In genomic region chr22:37697540-37697835, GRCh38 we compare ENCODE assay signal across 1 cellular context.
TF ChIP-seq lines count a peak whose summit lies in the region.

No MANE protein-coding gene starts in this region.

TF ChIP-seq in WTC11, 78 proteins besides CTCF, POLR2A, EP300 and RAD21 (continued from another document):
- TF ChIP-seq PREB (CRISPR knock-in tag; IDR thresholded peaks at IDR 0.05; ENCODE audit: borderline replicate concordance) (no peak), CREM (CRISPR knock-in tag; IDR thresholded peaks at IDR 0.05) (no peak), TP53 (CRISPR knock-in tag; IDR thresholded peaks at IDR 0.05) (no peak), ZNF317 (CRISPR knock-in tag; IDR thresholded peaks at IDR 0.05; ENCODE audit: borderline replicate concordance, low read depth) (no peak), ZSCAN18 (CRISPR knock-in tag; IDR thresholded peaks at IDR 0.05) (no peak), SOX15 (CRISPR knock-in tag; IDR thresholded peaks at IDR 0.05) (no peak), FOXP1 (CRISPR knock-in tag; IDR thresholded peaks at IDR 0.05; ENCODE audit: borderline replicate concordance) (0 out of 2 replicates have a peak, but pooled peaks have one; percentile 34), IRF2 (CRISPR knock-in tag; IDR thresholded peaks at IDR 0.05; ENCODE audit: borderline replicate concordance, low read depth) (no peak), MXD4 (CRISPR knock-in tag; IDR thresholded peaks at IDR 0.05; ENCODE audit: borderline replicate concordance) (no peak), ZNF219 (CRISPR knock-in tag; IDR thresholded peaks at IDR 0.05; ENCODE audit: borderline replicate concordance) (no peak), RORB (CRISPR knock-in tag; IDR thresholded peaks at IDR 0.05) (no peak), STAT6 (CRISPR knock-in tag; conservative IDR thresholded peaks at IDR 0.05; ENCODE audit: low read depth) (peak; percentile 76; the same call in 1 of the 2 replicates), ZNF121 (CRISPR knock-in tag; IDR thresholded peaks at IDR 0.05) (peak; percentile 77), CDX4 (CRISPR knock-in tag; IDR thresholded peaks at IDR 0.05; ENCODE audit: borderline replicate concordance) (no peak), NFATC4 (CRISPR knock-in tag; IDR thresholded peaks at IDR 0.05) (no peak), ZBTB21 (CRISPR knock-in tag; IDR thresholded peaks at IDR 0.05; ENCODE audit: borderline replicate concordance) (peak; percentile 38; the same call in 1 of the 2 replicates), TEAD1 (CRISPR knock-in tag; IDR thresholded peaks at IDR 0.05) (no peak), IRF1 (CRISPR knock-in tag; IDR thresholded peaks at IDR 0.05) (no peak), USF1 (CRISPR knock-in tag; IDR thresholded peaks at IDR 0.05) (no peak), ZNF416 (CRISPR knock-in tag; IDR thresholded peaks at IDR 0.05) (no peak), EMX1 (CRISPR knock-in tag; IDR thresholded peaks at IDR 0.05) (no peak), RELA (CRISPR knock-in tag; IDR thresholded peaks at IDR 0.05; ENCODE audit: borderline replicate concordance) (no peak)
- TF ChIP-seq, protein P1, sequence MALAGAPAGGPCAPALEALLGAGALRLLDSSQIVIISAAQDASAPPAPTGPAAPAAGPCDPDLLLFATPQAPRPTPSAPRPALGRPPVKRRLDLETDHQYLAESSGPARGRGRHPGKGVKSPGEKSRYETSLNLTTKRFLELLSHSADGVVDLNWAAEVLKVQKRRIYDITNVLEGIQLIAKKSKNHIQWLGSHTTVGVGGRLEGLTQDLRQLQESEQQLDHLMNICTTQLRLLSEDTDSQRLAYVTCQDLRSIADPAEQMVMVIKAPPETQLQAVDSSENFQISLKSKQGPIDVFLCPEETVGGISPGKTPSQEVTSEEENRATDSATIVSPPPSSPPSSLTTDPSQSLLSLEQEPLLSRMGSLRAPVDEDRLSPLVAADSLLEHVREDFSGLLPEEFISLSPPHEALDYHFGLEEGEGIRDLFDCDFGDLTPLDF (CRISPR knock-in tag; IDR thresholded peaks at IDR 0.05): no peak
- TF ChIP-seq, protein P2, sequence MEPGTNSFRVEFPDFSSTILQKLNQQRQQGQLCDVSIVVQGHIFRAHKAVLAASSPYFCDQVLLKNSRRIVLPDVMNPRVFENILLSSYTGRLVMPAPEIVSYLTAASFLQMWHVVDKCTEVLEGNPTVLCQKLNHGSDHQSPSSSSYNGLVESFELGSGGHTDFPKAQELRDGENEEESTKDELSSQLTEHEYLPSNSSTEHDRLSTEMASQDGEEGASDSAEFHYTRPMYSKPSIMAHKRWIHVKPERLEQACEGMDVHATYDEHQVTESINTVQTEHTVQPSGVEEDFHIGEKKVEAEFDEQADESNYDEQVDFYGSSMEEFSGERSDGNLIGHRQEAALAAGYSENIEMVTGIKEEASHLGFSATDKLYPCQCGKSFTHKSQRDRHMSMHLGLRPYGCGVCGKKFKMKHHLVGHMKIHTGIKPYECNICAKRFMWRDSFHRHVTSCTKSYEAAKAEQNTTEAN (CRISPR knock-in tag; IDR thresholded peaks at IDR 0.05): no peak
- TF ChIP-seq, protein P3, sequence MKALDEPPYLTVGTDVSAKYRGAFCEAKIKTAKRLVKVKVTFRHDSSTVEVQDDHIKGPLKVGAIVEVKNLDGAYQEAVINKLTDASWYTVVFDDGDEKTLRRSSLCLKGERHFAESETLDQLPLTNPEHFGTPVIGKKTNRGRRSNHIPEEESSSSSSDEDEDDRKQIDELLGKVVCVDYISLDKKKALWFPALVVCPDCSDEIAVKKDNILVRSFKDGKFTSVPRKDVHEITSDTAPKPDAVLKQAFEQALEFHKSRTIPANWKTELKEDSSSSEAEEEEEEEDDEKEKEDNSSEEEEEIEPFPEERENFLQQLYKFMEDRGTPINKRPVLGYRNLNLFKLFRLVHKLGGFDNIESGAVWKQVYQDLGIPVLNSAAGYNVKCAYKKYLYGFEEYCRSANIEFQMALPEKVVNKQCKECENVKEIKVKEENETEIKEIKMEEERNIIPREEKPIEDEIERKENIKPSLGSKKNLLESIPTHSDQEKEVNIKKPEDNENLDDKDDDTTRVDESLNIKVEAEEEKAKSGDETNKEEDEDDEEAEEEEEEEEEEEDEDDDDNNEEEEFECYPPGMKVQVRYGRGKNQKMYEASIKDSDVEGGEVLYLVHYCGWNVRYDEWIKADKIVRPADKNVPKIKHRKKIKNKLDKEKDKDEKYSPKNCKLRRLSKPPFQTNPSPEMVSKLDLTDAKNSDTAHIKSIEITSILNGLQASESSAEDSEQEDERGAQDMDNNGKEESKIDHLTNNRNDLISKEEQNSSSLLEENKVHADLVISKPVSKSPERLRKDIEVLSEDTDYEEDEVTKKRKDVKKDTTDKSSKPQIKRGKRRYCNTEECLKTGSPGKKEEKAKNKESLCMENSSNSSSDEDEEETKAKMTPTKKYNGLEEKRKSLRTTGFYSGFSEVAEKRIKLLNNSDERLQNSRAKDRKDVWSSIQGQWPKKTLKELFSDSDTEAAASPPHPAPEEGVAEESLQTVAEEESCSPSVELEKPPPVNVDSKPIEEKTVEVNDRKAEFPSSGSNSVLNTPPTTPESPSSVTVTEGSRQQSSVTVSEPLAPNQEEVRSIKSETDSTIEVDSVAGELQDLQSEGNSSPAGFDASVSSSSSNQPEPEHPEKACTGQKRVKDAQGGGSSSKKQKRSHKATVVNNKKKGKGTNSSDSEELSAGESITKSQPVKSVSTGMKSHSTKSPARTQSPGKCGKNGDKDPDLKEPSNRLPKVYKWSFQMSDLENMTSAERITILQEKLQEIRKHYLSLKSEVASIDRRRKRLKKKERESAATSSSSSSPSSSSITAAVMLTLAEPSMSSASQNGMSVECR (CRISPR knock-in tag; IDR thresholded peaks at IDR 0.05; ENCODE audit: borderline replicate concordance): no peak
- TF ChIP-seq, protein P4, sequence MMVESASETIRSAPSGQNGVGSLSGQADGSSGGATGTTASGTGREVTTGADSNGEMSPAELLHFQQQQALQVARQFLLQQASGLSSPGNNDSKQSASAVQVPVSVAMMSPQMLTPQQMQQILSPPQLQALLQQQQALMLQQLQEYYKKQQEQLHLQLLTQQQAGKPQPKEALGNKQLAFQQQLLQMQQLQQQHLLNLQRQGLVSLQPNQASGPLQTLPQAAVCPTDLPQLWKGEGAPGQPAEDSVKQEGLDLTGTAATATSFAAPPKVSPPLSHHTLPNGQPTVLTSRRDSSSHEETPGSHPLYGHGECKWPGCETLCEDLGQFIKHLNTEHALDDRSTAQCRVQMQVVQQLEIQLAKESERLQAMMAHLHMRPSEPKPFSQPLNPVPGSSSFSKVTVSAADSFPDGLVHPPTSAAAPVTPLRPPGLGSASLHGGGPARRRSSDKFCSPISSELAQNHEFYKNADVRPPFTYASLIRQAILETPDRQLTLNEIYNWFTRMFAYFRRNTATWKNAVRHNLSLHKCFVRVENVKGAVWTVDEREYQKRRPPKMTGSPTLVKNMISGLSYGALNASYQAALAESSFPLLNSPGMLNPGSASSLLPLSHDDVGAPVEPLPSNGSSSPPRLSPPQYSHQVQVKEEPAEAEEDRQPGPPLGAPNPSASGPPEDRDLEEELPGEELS (CRISPR knock-in tag; IDR thresholded peaks at IDR 0.05): no peak
- TF ChIP-seq, protein P5, sequence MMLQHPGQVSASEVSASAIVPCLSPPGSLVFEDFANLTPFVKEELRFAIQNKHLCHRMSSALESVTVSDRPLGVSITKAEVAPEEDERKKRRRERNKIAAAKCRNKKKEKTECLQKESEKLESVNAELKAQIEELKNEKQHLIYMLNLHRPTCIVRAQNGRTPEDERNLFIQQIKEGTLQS (CRISPR knock-in tag; conservative IDR thresholded peaks at IDR 0.05): no peak
- TF ChIP-seq, protein P6, sequence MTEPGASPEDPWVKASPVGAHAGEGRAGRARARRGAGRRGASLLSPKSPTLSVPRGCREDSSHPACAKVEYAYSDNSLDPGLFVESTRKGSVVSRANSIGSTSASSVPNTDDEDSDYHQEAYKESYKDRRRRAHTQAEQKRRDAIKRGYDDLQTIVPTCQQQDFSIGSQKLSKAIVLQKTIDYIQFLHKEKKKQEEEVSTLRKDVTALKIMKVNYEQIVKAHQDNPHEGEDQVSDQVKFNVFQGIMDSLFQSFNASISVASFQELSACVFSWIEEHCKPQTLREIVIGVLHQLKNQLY (CRISPR knock-in tag; IDR thresholded peaks at IDR 0.05): no peak
TF ChIP-seq in WTC11: peak in this region for 6.
